In genomic region chr9:105690742-105691141, GRCh38 we compare ENCODE assay signal across 11 cellular contexts. TPM values are rescaled to one million over a fixed set of nuclear protein-coding genes. Genes with fewer than 3 reads are reported as not detected.
DNase-seq lines count a peak whose midpoint lies in the region; ATAC-seq and TF ChIP-seq lines count a peak whose summit lies in the region.
"Had no signal": no experiment of that assay in that cellular context is flagged by ENCODE, and none has a peak within 500 bp of the region (broad histone marks: within the 10 kb centered on the region; RNA-seq: fewer than 3 reads in every experiment).

No MANE protein-coding gene starts in this region.

- peaks cover 16% of the 10 kb centered on the region for H3K4me1 Mint-ChIP-seq in osteocyte (ENCODE audit: unreplicated experiment)

- H3K79me2 ChIP-seq in MM.1S (ENCODE audit: low read length) = peaks cover 9% of the 10 kb centered on the region

- H3K4me3 Mint-ChIP-seq in osteocyte (ENCODE audit: unreplicated experiment) = no peak overlapping the region

- H4K20me1 ChIP-seq in MM.1S (ENCODE audit: insufficient read depth, low read length) = no peaks in the 10 kb centered on the region

- intact Hi-C loops in dorsolateral prefrontal cortex (cut with DNase I) = loop anchor here in 1 of 2 donors (5.0 kb wide), 1 partner anchor 1592 kb away; the partner anchor contains the start of gene RAD23B

- H3K4me1 ChIP-seq in MM.1S (ENCODE audit: low read length) = no peaks in the 10 kb centered on the region

- DNase-seq in DMS153 treated with DMSO at 0.1 percent for 48 hours (lab: John Stamatoyannopoulos, UW; ENCODE audit: unreplicated experiment) = peak; percentile 10
- no peak for DNase-seq in DMS153 (lab: John Stamatoyannopoulos, UW)
- no peak for DNase-seq in MM.1S
- DNase-seq in dorsolateral prefrontal cortex = no peak
- DNase-seq in osteocyte (ENCODE audit: extremely low spot score, unreplicated experiment) = no peak
- DNase-seq in stimulated activated CD4-positive, alpha-beta T cell treated with anti-CD3 and anti-CD28 coated beads, Interleukin-2, amount 100 ng/mL, for 48 hours = no peak
- no peak for DNase-seq in NCI-H1105 treated with DMSO at 0.1 percent for 48 hours (lab: John Stamatoyannopoulos, UW)
- DNase-seq: upper lobe of left lung had no signal

- H3K9me3 ChIP-seq in MM.1S (replicated peaks; ENCODE audit: insufficient read depth, low read length) = no peaks in the 10 kb centered on the region
- H3K9me3 ChIP-seq: SJSA1, upper lobe of left lung had no signal

- no peak overlapping the region for H3K4me3 ChIP-seq in MM.1S (ENCODE audit: low read length)
- H3K4me3 ChIP-seq in dorsolateral prefrontal cortex = no peak overlapping the region
- H3K4me3 ChIP-seq: SJSA1, upper lobe of left lung had no signal

- H3K27ac Mint-ChIP-seq in osteocyte (ENCODE audit: unreplicated experiment) = no peak overlapping the region

- H3K27me3 Mint-ChIP-seq in osteocyte (ENCODE audit: unreplicated experiment) = peaks cover 41% of the 10 kb centered on the region

- H3K9me2 ChIP-seq in MM.1S (replicated peaks; ENCODE audit: insufficient read depth, low read length) = no peaks in the 10 kb centered on the region

- H3K9ac ChIP-seq in MM.1S (ENCODE audit: low read length) = no peak overlapping the region

- TF ChIP-seq CTCF in MM.1S (IDR thresholded peaks at IDR 0.05; ENCODE audit: low read length) (peak; percentile 15; the same call in 1 of the 2 replicates), dorsolateral prefrontal cortex (IDR thresholded peaks at IDR 0.05 in 54 of 56, conservative IDR thresholded peaks at IDR 0.05 in 2 of 56; ENCODE audit: low read depth in 1 of 56, partially characterized antibody in 56 of 56) (peak in 52 of 56 donors; percentile 18 to 56 (median 40)), osteocyte (IDR thresholded peaks at IDR 0.05) (peak; percentile 60)

- no peak overlapping the region for H2AFZ ChIP-seq in MM.1S (ENCODE audit: low read length)

- no peak overlapping the region for H3K4me2 ChIP-seq in MM.1S (ENCODE audit: low read depth, low read length)

- no peak for ATAC-seq in GM21619 (IDR thresholded peaks at IDR 0.05; ENCODE audit: unreplicated experiment)

- H3F3A ChIP-seq in MM.1S (ENCODE audit: insufficient read depth, low read length) = peaks cover 10% of the 10 kb centered on the region

- H3K27me3 ChIP-seq in MM.1S (replicated peaks; ENCODE audit: insufficient read depth, low read length) (no peaks in the 10 kb centered on the region), dorsolateral prefrontal cortex (peaks cover 0 to 8% (median 0%) of the 10 kb centered on the region in 45 donors)

- no peaks in the 10 kb centered on the region for H3K9me3 Mint-ChIP-seq in osteocyte (ENCODE audit: unreplicated experiment)

- H3K36me3 ChIP-seq in MM.1S (replicated peaks; ENCODE audit: insufficient read depth, low read length) = no peaks in the 10 kb centered on the region
- H3K36me3 ChIP-seq: upper lobe of left lung had no signal

- no peaks in the 10 kb centered on the region for H3K36me3 Mint-ChIP-seq in osteocyte (ENCODE audit: unreplicated experiment)

- H3K27ac ChIP-seq in MM.1S (ENCODE audit: low read length) (no peak overlapping the region), dorsolateral prefrontal cortex (no peak overlapping the region)
- H3K27ac ChIP-seq: HL-60, SJSA1, upper lobe of left lung had no signal

RNA-seq across cellular contexts. Expression of gene TMEM38B, which starts 3.6 kb away (rescaled TPM):
- total RNA-seq in dorsolateral prefrontal cortex (10 to 100 TPM in 109 of 120 experiments, 1 to 10 TPM in 11; 8.0 to 29.9 (median 15.7) TPM), osteocyte (8.0 and 10.0 TPM in 2 replicates)

RNA-seq across cellular contexts. Expression of gene TAL2, which starts 28.5 kb away (rescaled TPM):
- total RNA-seq in dorsolateral prefrontal cortex (1 to 10 TPM in 27 of 120 experiments, under 1 TPM in 18, not detected in 75; 0.64 to 2.3 (median 1.1) TPM), osteocyte (not detected in 2 replicates)
- total RNA-seq: SJSA1, upper lobe of left lung had no signal
